18 cellular contexts compared by ENCODE assay signal in genomic region chr19:28351761-28352160, GRCh38.
"Had no signal": no experiment of that assay in that cellular context is flagged by ENCODE, and none has a peak within 500 bp of the region (broad histone marks: within the 10 kb centered on the region; RNA-seq: fewer than 3 reads in every experiment).

No MANE protein-coding gene starts in this region.

- DNase-seq: activated B cell treated with CpG ODN at 0.5 μM for 24 hours; activated CD4-positive, alpha-beta T cell treated with anti-CD3 and anti-CD28 coated beads, Interleukin-2, amount 10 ng/mL, durations not matched to agents 24 days and 14 days; activated naive CD4-positive, alpha-beta T cell treated with anti-CD3 and anti-CD28 coated beads, Interleukin-2, amount 50 U/mL, for 16 hours; activated T-cell treated with anti-CD3 and anti-CD28 coated beads for 4 hours; adrenal gland; dorsolateral prefrontal cortex; head of caudate nucleus; mesenchymal stem cell; occipital lobe; psoas muscle; stimulated activated CD4-positive, alpha-beta T cell treated with anti-CD3 and anti-CD28 coated beads, Interleukin-12 subunit alpha, Interleukin-12 subunit beta, amount 100 ng/mL, for 4 hours; stimulated activated CD8-positive, alpha-beta memory T cell treated with anti-CD3 and anti-CD28 coated beads, Interleukin-4, amount 100 ng/mL, for 48 hours; stimulated activated naive CD8-positive, alpha-beta T cell treated with anti-CD3 and anti-CD28 coated beads, Interleukin-15, Interleukin-2, amounts not matched to agents 100 U/mL and 50 U/mL, for 24 hours; T-helper 2 cell; upper lobe of left lung had no signal

- H3K27me3 ChIP-seq: adrenal gland, dorsolateral prefrontal cortex, foreskin keratinocyte, left lung, upper lobe of left lung had no signal

- H3K36me3 ChIP-seq: adrenal gland, left lung, upper lobe of left lung had no signal

- H3K27ac ChIP-seq: adrenal gland, dorsolateral prefrontal cortex, foreskin keratinocyte, left lung, psoas muscle, upper lobe of left lung had no signal

- H3K4me3 ChIP-seq: adrenal gland, dorsolateral prefrontal cortex, left lung, psoas muscle, upper lobe of left lung had no signal

- ATAC-seq: foreskin keratinocyte; left lung; psoas muscle; sciatic nerve; stimulated activated naive CD8-positive, alpha-beta T cell treated with anti-CD3 and anti-CD28 coated beads, Interleukin-15, Interleukin-2, amounts not matched to agents 100 U/mL and 50 U/mL, for 24 hours had no signal
